27 cellular contexts compared by ENCODE assay signal in genomic region chrX:29066516-29066915, GRCh38.
"Had no signal": no experiment of that assay in that cellular context is flagged by ENCODE, and none has a peak within 500 bp of the region (broad histone marks: within the 10 kb centered on the region; RNA-seq: fewer than 3 reads in every experiment).

No MANE protein-coding gene starts in this region.

- H3K36me3 ChIP-seq: brain microvascular endothelial cell, esophagus muscularis mucosa, gastrocnemius medialis, heart left ventricle had no signal

- H3K4me3 ChIP-seq: coronary artery, dorsolateral prefrontal cortex, esophagus muscularis mucosa, gastrocnemius medialis, heart left ventricle had no signal

- H3K4me1 ChIP-seq: esophagus muscularis mucosa, foreskin keratinocyte, gastrocnemius medialis, heart left ventricle had no signal

- DNase-seq: activated CD4-positive, alpha-beta T cell treated with anti-CD3 and anti-CD28 coated beads for 48 hours; activated CD4-positive, alpha-beta T cell treated with anti-CD3 and anti-CD28 coated beads, Interleukin-2, amount 50 U/mL, for 1 hour; activated CD4-positive, alpha-beta T cell treated with anti-CD3 and anti-CD28 coated beads, Interleukin-2, amount 50 U/mL, for 48 hours; activated CD8-positive, alpha-beta memory T cell treated with anti-CD3 and anti-CD28 coated beads for 24 hours; activated CD8-positive, alpha-beta T cell treated with anti-CD3 and anti-CD28 coated beads for 36 hours; activated effector memory CD4-positive, alpha-beta T cell treated with Interleukin-2 at 50 U/mL for 16 hours; activated gamma-delta T cell treated with Interleukin-2 at 50 U/mL for 16 hours; activated naive CD4-positive, alpha-beta T cell treated with anti-CD3 and anti-CD28 coated beads, Interleukin-2, amount 50 U/mL, for 16 hours; activated naive CD4-positive, alpha-beta T cell treated with Interleukin-2 at 50 U/mL for 16 hours; activated T-cell treated with anti-CD3 and anti-CD28 coated beads, Interleukin-2, amount 50 U/mL, for 4 hours; amniotic stem cell; anterior cingulate cortex; brain microvascular endothelial cell; dorsolateral prefrontal cortex; effector memory CD4-positive, alpha-beta T cell; erythroblast; foreskin keratinocyte; gastrocnemius medialis; glutamatergic neuron; heart left ventricle; T-helper 2 cell had no signal

- H3K27me3 ChIP-seq: brain microvascular endothelial cell, esophagus muscularis mucosa, foreskin keratinocyte, gastrocnemius medialis, heart left ventricle had no signal

- H3K9me3 ChIP-seq: esophagus muscularis mucosa, gastrocnemius medialis had no signal

- H3K27ac ChIP-seq: brain microvascular endothelial cell, coronary artery, esophagus muscularis mucosa, foreskin keratinocyte, gastrocnemius medialis, heart left ventricle had no signal

- H3K36me3 Mint-ChIP-seq: activated naive CD8-positive, alpha-beta T cell had no signal

- ATAC-seq: activated CD8-positive, alpha-beta T cell treated with anti-CD3 and anti-CD28 coated beads for 36 hours; activated T-cell treated with anti-CD3 and anti-CD28 coated beads, Interleukin-2, amount 50 U/mL, for 4 hours; activated T-helper 17 cell treated with anti-CD3 and anti-CD28 coated beads, Interleukin-2, amount 50 U/mL, for 72 hours; foreskin keratinocyte; gastrocnemius medialis; heart left ventricle had no signal

- H3K27me3 Mint-ChIP-seq: activated CD8-positive, alpha-beta T cell treated with anti-CD3 and anti-CD28 coated beads for 36 hours; activated naive CD8-positive, alpha-beta T cell; activated T-helper 17 cell treated with anti-CD3 and anti-CD28 coated beads, Interleukin-2, amount 50 U/mL, for 72 hours; central memory CD8-positive, alpha-beta T cell; dendritic cell treated with granulocyte-macrophage colony-stimulating factor and Interleukin-4, amounts not matched to agents 40 ng/mL and 50 ng/mL, for 4 days had no signal

- H3K4me3 Mint-ChIP-seq: activated CD8-positive, alpha-beta T cell treated with anti-CD3 and anti-CD28 coated beads for 36 hours; activated naive CD8-positive, alpha-beta T cell; activated T-cell treated with anti-CD3 and anti-CD28 coated beads, Interleukin-2, amount 50 U/mL, for 4 hours; activated T-helper 17 cell treated with anti-CD3 and anti-CD28 coated beads, Interleukin-2, amount 50 U/mL, for 72 hours; central memory CD8-positive, alpha-beta T cell; dendritic cell treated with granulocyte-macrophage colony-stimulating factor and Interleukin-4, amounts not matched to agents 40 ng/mL and 50 ng/mL, for 4 days had no signal

- H3K27ac Mint-ChIP-seq: activated CD8-positive, alpha-beta T cell treated with anti-CD3 and anti-CD28 coated beads for 36 hours; activated naive CD8-positive, alpha-beta T cell; activated T-helper 17 cell treated with anti-CD3 and anti-CD28 coated beads, Interleukin-2, amount 50 U/mL, for 72 hours; dendritic cell treated with granulocyte-macrophage colony-stimulating factor and Interleukin-4, amounts not matched to agents 40 ng/mL and 50 ng/mL, for 4 days had no signal

- H3K4me1 Mint-ChIP-seq: activated T-helper 17 cell treated with anti-CD3 and anti-CD28 coated beads, Interleukin-2, amount 50 U/mL, for 72 hours; central memory CD8-positive, alpha-beta T cell had no signal

- H3K9me3 Mint-ChIP-seq: dendritic cell treated with granulocyte-macrophage colony-stimulating factor and Interleukin-4, amounts not matched to agents 40 ng/mL and 50 ng/mL, for 4 days had no signal
